ENCODE assay signal across 36 cellular contexts in genomic region chr3:26029323-26029722, GRCh38.
"Had no signal": no experiment of that assay in that cellular context is flagged by ENCODE, and none has a peak within 500 bp of the region (broad histone marks: within the 10 kb centered on the region; RNA-seq: fewer than 3 reads in every experiment).

No MANE protein-coding gene starts in this region.

- H3K36me3 ChIP-seq: MG63 had no signal

- H3K9me3 ChIP-seq: MG63 had no signal

- H3K4me3 ChIP-seq: MG63 had no signal

- DNase-seq: Karpas-422, Kasumi-1, KG1, MG63, MM.1S, MV-4-11, NCI-H1048, NCI-H1092, NCI-H1092 treated with DMSO at 0.1 percent for 48 hours, NCI-H1105, NCI-H1105 treated with DMSO at 0.1 percent for 48 hours, NCI-H1417, NCI-H1417 treated with DMSO at 0.1 percent for 48 hours, NCI-H1436, NCI-H1436 treated with DMSO at 0.1 percent for 48 hours, NCI-H146, NCI-H1694, NCI-H1694 treated with DMSO at 0.1 percent for 48 hours, NCI-H187, NCI-H187 treated with DMSO at 0.1 percent for 48 hours, NCI-H1930, NCI-H2029, NCI-H2029 treated with DMSO at 0.1 percent for 48 hours, NCI-H2081, NCI-H2081 treated with DMSO at 0.1 percent for 48 hours, NCI-H2107, NCI-H2171, NCI-H2171 treated with DMSO at 0.1 percent for 48 hours, NCI-H2227 treated with DMSO at 0.1 percent for 48 hours, NCI-H226, NCI-H345, NCI-H446, NCI-H446 treated with DMSO at 0.1 percent for 48 hours, NCI-H510A, NCI-H510A treated with DMSO at 0.1 percent for 48 hours had no signal

- H3K27ac ChIP-seq: KMS-11 had no signal

- H3K27me3 ChIP-seq: MG63 had no signal
